1 cellular context compared by ENCODE assay signal in the genomic region with DNA sequence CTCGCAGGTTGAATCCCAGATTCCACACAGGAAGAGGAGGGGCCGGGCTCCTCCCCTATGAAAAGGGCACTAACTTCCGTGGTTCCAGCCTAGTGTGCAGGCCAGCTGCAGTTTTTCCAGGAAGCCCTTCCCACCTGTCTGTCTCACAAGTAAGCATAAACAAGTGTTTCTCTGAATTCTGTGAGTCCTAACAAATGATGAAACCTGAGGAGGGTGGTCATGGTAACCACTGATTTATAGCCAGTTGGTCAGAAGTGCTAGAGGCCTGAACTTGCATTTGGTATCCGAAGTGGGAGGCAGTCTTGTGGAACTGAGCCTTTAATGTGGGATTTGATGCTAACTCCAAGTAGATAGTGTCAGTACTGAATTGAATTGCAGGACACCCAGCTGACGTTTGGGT.
TF ChIP-seq lines count a peak whose summit lies in the region.

No MANE protein-coding gene starts in this region.

TF ChIP-seq in H1, 55 proteins besides CTCF, POLR2A, EP300 and RAD21:
- TF ChIP-seq BACH1 (IDR thresholded peaks at IDR 0.05; ENCODE audit: low read length) = no peak
